Comparison of ENCODE assay signal across 12 cellular contexts in the genomic region with DNA sequence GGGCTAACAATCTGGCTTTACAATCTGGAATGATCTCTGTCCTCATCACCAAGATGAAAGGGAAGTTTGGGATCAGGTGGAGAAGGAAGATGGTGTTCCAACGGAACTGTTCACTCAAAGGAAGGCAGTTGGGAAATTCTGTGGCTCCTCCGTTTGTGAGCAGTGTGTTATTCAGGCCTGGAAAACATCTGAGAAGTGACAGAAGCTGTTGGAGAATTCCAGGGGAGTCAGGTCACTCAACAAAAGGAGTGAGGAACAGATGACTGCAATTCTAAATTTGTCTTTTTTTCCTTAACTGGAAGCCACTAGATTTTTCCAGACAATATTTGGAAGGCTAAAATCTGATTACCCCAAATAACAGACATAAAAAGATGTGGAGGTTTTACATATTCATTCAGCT.
DNase-seq lines count a peak whose midpoint lies in the region; FAIRE-seq and TF ChIP-seq lines count a peak whose summit lies in the region.
"Had no signal": no experiment of that assay in that cellular context is flagged by ENCODE, and none has a peak within 500 bp of the region (broad histone marks: within the 10 kb centered on the region; RNA-seq: fewer than 3 reads in every experiment).

No MANE protein-coding gene starts in this region.

- no peaks in the 10 kb centered on the region for H3K36me3 ChIP-seq in suprapubic skin
- H3K36me3 ChIP-seq: SJSA1 had no signal

- H3K4me3 ChIP-seq in choroid plexus epithelial cell (ENCODE audit: low read depth, low read length) (no peak overlapping the region), suprapubic skin (no peak overlapping the region)
- H3K4me3 ChIP-seq: GM12878, SJSA1 had no signal

- TF ChIP-seq POLR2A in suprapubic skin (IDR thresholded peaks at IDR 0.05), result no peak
- TF ChIP-seq POLR2A in GM12891 (IDR thresholded peaks at IDR 0.05; ENCODE audit: low read depth, low read length), result no peak

- no peak for TF ChIP-seq EP300 in suprapubic skin (IDR thresholded peaks at IDR 0.05)

- in situ Hi-C loops in G401 (cut with HindIII; ENCODE audit: low sequenced_read_pairs), result no loop called here

- H3K27ac ChIP-seq in suprapubic skin, result peak overlapping the region; percentile 69
- H3K27ac ChIP-seq: SJSA1 had no signal

- DNase-seq in HCEC 1CT (peak; percentile 72), choroid plexus epithelial cell (ENCODE audit: low read depth) (peak; percentile 13), islet precursor cell (peak; percentile 78), suprapubic skin (ENCODE audit: low spot score in 2 of 2) (no peak), DMS79 treated with DMSO at 0.1 percent for 48 hours (lab: John Stamatoyannopoulos, UW) (no peak), G401 (ENCODE audit: low spot score) (no peak), GM12891 (ENCODE audit: insufficient read length, low spot score) (no peak)
- DNase-seq: Calu3, caudate nucleus, H7 had no signal

- H3K27me3 ChIP-seq in suprapubic skin, result no peaks in the 10 kb centered on the region
- H3K27me3 ChIP-seq: SJSA1 had no signal

- TF ChIP-seq CTCF in choroid plexus epithelial cell (conservative IDR thresholded peaks at IDR 0.05; ENCODE audit: low read depth, low read length) (no peak), suprapubic skin (IDR thresholded peaks at IDR 0.05) (no peak)

- H3K9me3 ChIP-seq in suprapubic skin, result no peaks in the 10 kb centered on the region
- H3K9me3 ChIP-seq: SJSA1 had no signal

- H3K4me1 ChIP-seq in suprapubic skin, result peaks cover 10% of the 10 kb centered on the region

- WGBS in suprapubic skin, result 42% methylated on average over 2 of the region's 2 CpGs

- no peak for FAIRE-seq in GM12891 (lab: Jason Lieb, UNC)
- FAIRE-seq: GM12878 had no signal

TF ChIP-seq in GM12891, 5 proteins besides CTCF, POLR2A, EP300 and RAD21:
- TF ChIP-seq POLR2AphosphoS5 (IDR thresholded peaks at IDR 0.05; ENCODE audit: low read depth, low read length) (no peak), POU2F2 (IDR thresholded peaks at IDR 0.05; ENCODE audit: low read depth, low read length) (no peak), SPI1 (IDR thresholded peaks at IDR 0.05; ENCODE audit: low read depth, low read length) (no peak), TAF1 (IDR thresholded peaks at IDR 0.05; ENCODE audit: low read depth, low read length) (no peak), PAX5 (IDR thresholded peaks at IDR 0.05; ENCODE audit: insufficient read depth, low read length, severe bottlenecking) (no peak)
TF ChIP-seq in GM12891: peak in this region for 0.

Comparison
In these comparisons a context has a peak if more than half of its experiments do, and no peak if none do; other contexts are left out.
1. DNase-seq: peak in HCEC 1CT (single experiment), choroid plexus epithelial cell (single experiment) and islet precursor cell (single experiment); none in suprapubic skin (0 of 2), DMS79 treated with DMSO at 0.1 percent for 48 hours (single experiment), G401 (single experiment) and GM12891 (single experiment).